ENCODE assay signal across 22 cellular contexts in genomic region chr1:171196351-171196750, GRCh38. TPM values are rescaled to one million over a fixed set of nuclear protein-coding genes. Genes with fewer than 3 reads are reported as not detected.
"Had no signal": no experiment of that assay in that cellular context is flagged by ENCODE, and none has a peak within 500 bp of the region (broad histone marks: within the 10 kb centered on the region; RNA-seq: fewer than 3 reads in every experiment).

No MANE protein-coding gene starts in this region.

- H3K36me3 ChIP-seq: neutrophil, pancreas, suprapubic skin, transverse colon, vagina had no signal

- DNase-seq: cerebellar nuclear complex; cortex of kidney; effector memory CD8-positive, alpha-beta T cell; foreskin melanocyte; glutamatergic neuron; heart right ventricle; left ventricle myocardium superior; natural killer cell; pancreas; stimulated activated CD4-positive, alpha-beta T cell treated with anti-CD3 and anti-CD28 coated beads, Interleukin-15, amount 100 ng/mL, for 24 hours; stimulated activated CD4-positive, alpha-beta T cell treated with anti-CD3 and anti-CD28 coated beads, Interleukin-2, amount 100 ng/mL, for 48 hours; stimulated activated naive B cell treated with anti-CD40 and anti-IgM and Interleukin-4, amounts not matched to agents 10 μg/mL and 1 μg/mL and 100 μg/mL, for 72 hours; transverse colon had no signal

- H3K4me1 ChIP-seq: suprapubic skin, vagina had no signal

- H3K27me3 ChIP-seq: heart right ventricle, neutrophil, pancreas, suprapubic skin, transverse colon, vagina had no signal

- H3K27ac ChIP-seq: neutrophil, suprapubic skin, transverse colon, vagina had no signal

- H3K4me3 ChIP-seq: heart right ventricle, lung, pancreas, suprapubic skin, transverse colon, vagina had no signal

- H3K9me3 ChIP-seq: heart right ventricle, neutrophil, pancreas, suprapubic skin, transverse colon, vagina had no signal

- ATAC-seq: effector memory CD8-positive, alpha-beta T cell; left ventricle myocardium superior; natural killer cell; stimulated activated naive B cell treated with anti-CD40 and anti-IgM and Interleukin-4, amounts not matched to agents 10 μg/mL and 1 μg/mL and 100 μg/mL, for 72 hours had no signal

RNA-seq across cellular contexts. Expression of gene FMO2, which starts 11.3 kb away (rescaled TPM):
- total RNA-seq: dermis microvascular lymphatic vessel endothelial cell, mononuclear cell, natural killer cell, neural crest cell, progenitor cell of endocrine pancreas had no signal

RNA-seq across cellular contexts. Expression of gene FMO1, which starts 51.9 kb away (rescaled TPM):
- total RNA-seq: dermis microvascular lymphatic vessel endothelial cell, fibroblast of lung, mononuclear cell, natural killer cell, neural crest cell, transverse colon had no signal
